18 cellular contexts compared by ENCODE assay signal in the genomic region with DNA sequence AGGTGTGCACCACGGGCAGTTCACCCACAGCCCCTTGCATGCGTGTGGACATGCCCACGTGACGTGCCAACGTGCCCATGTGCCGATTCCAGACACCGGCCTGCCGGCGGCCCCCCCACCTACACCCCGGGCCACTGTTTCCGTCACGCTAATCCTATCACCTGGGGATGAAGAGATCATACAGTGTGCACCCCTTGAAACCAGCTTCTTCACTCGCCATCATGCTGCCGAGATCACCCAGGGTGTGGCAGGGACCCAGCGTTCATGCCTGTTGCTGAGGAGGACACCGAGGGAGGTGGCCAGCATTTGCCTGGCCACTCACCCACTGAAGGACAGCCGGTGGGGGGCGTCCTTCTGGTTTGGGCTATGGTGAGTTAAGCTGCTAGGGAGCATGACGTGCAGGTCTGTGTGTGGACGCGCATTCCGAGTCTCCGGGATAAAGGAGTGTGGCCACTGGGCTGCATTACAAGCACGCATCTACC. TPM values are rescaled to one million over a fixed set of nuclear protein-coding genes. Genes with fewer than 3 reads are reported as not detected.
A peak's percentile ranks its signal among the peaks of the same experiment; 100 is the strongest.
DNase-seq lines count a peak whose midpoint lies in the region; ATAC-seq, FAIRE-seq and TF ChIP-seq lines count a peak whose summit lies in the region.
"Had no signal": no experiment of that assay in that cellular context is flagged by ENCODE, and none has a peak within 500 bp of the region (broad histone marks: within the 10 kb centered on the region; RNA-seq: fewer than 3 reads in every experiment).

No MANE protein-coding gene starts in this region.

- 91% methylated on average over 9 of the region's 24 CpGs for WGBS in right lobe of liver (ENCODE audit: insufficient coverage, low coverage, low lambda C conversion rate, missing lambda C conversion rate)
- 95% methylated on average over 23 of the region's 24 CpGs for WGBS in HepG2 (ENCODE audit: low lambda C conversion rate)
- 80 to 93% (median 90%) methylated on average over 20 to 24 of the region's 24 CpGs for WGBS in stomach, 5 donors

- H3K4me2 ChIP-seq in HepG2 (ENCODE audit: low read depth, low read length) (no peak overlapping the region), osteoblast (ENCODE audit: insufficient read depth, low read length) (no peak overlapping the region)

- H3K27ac ChIP-seq in right lobe of liver (no peak overlapping the region), HepG2 (ENCODE audit: extremely low read length, insufficient read depth, low read length) (no peak overlapping the region), left ventricle myocardium inferior (replicated peaks) (peak overlapping the region; percentile 83), osteoblast (ENCODE audit: low read depth, low read length) (no peak overlapping the region), stomach (no peak overlapping the region)

- POLR2A ChIA-PET in HepG2 (lab: Yijun Ruan, JAX): no interaction called here

- H3K36me3 ChIP-seq in right lobe of liver: peaks cover 0 to 56% (median 11%) of the 10 kb centered on the region in 4 donors
- H3K36me3 ChIP-seq in HepG2 (replicated peaks in 1 of 2; ENCODE audit: control insufficient read depth in 1 of 2, insufficient read depth in 2 of 2, low read length in 2 of 2): peaks cover 26 to 79% of the 10 kb centered on the region in 2 experiments
- H3K36me3 ChIP-seq in left ventricle myocardium inferior: peaks cover 79% of the 10 kb centered on the region
- H3K36me3 ChIP-seq in osteoblast (ENCODE audit: insufficient read depth, low read length): peaks cover 67% of the 10 kb centered on the region
- peaks cover 64 to 100% (median 99%) of the 10 kb centered on the region in 4 donors for H3K36me3 ChIP-seq in stomach

- no peak for TF ChIP-seq EP300 in HepG2 (IDR thresholded peaks at IDR 0.05; ENCODE audit: low read depth in 2 of 2, low read length in 2 of 2)
- no peak for TF ChIP-seq EP300 in HepG2 (CRISPR knock-in tag; IDR thresholded peaks at IDR 0.05; ENCODE audit: borderline replicate concordance)
- no peak for TF ChIP-seq EP300 in stomach (IDR thresholded peaks at IDR 0.05)

- ATAC-seq in right lobe of liver: no peak
- no peak for ATAC-seq in HepG2
- no peak for ATAC-seq in HG02885 (IDR thresholded peaks at IDR 0.05; ENCODE audit: poor library complexity, unreplicated experiment)
- ATAC-seq in HG02642 (IDR thresholded peaks at IDR 0.05; ENCODE audit: poor library complexity, unreplicated experiment): no peak
- ATAC-seq: activated CD8-positive, alpha-beta memory T cell treated with anti-CD3 and anti-CD28 coated beads, Interleukin-2, amount 10 ng/mL, durations not matched to agents 7 days and 5 days; left lobe of liver; WTC11 had no signal

- no peak overlapping the region for H3K9ac ChIP-seq in HepG2 (ENCODE audit: insufficient read depth, low read depth, low read length)

- CTCF ChIA-PET in HepG2 (lab: Yijun Ruan, JAX; ENCODE audit: low intra/inter-chr PET ratio, low total read pairs): no interaction called here

- TF ChIP-seq POLR2A in right lobe of liver (IDR thresholded peaks at IDR 0.05): no peak
- TF ChIP-seq POLR2A in HepG2 (IDR thresholded peaks at IDR 0.05; ENCODE audit: insufficient read depth in 1 of 2, low read depth in 2 of 2, low read length in 2 of 2): no peak
- TF ChIP-seq POLR2A in stomach (IDR thresholded peaks at IDR 0.05): no peak

- DNase-seq in right lobe of liver (peak in 2 of 3 donors; percentile 14 to 42), HepG2 (ENCODE audit: low spot score) (no peak), left ventricle myocardium inferior (peak; percentile 11), osteoblast (ENCODE audit: insufficient read length, low spot score, missing footprints) (peak; percentile 70), stomach (no peak)
- DNase-seq in stimulated activated CD4-positive, alpha-beta T cell treated with anti-CD3 and anti-CD28 coated beads, Interleukin-15, amount 100 ng/mL, for 24 hours: no peak
- DNase-seq: activated CD8-positive, alpha-beta memory T cell treated with anti-CD3 and anti-CD28 coated beads, Interleukin-2, amount 10 ng/mL, durations not matched to agents 7 days and 5 days; MM.1S; naive B cell; NCI-H187; NCI-H526; stimulated activated CD4-positive, alpha-beta T cell treated with anti-CD3 and anti-CD28 coated beads, Interleukin-4, amount 100 ng/mL, for 4 hours; transverse colon had no signal

- BruUV-seq in HepG2 (replicated peaks; lab: Mats Ljungman, UMichigan): no TSS peak

- no peak for TF ChIP-seq RAD21 in HepG2 (CRISPR knock-in tag; IDR thresholded peaks at IDR 0.05)

- H3K27me3 ChIP-seq in right lobe of liver: no peaks in the 10 kb centered on the region
- no peaks in the 10 kb centered on the region; a peak in 1 of 5 replicates for H3K27me3 ChIP-seq in HepG2 (ENCODE audit: control insufficient read depth in 1 of 2, insufficient read depth in 2 of 2, low read length in 2 of 2)
- H3K27me3 ChIP-seq in left ventricle myocardium inferior (ENCODE audit: low read depth): no peaks in the 10 kb centered on the region
- H3K27me3 ChIP-seq in osteoblast (ENCODE audit: insufficient read depth, low read length): no peaks in the 10 kb centered on the region
- H3K27me3 ChIP-seq in stomach: no peaks in the 10 kb centered on the region
- H3K27me3 ChIP-seq: transverse colon had no signal

- no peaks in the 10 kb centered on the region for H3K4me1 ChIP-seq in right lobe of liver
- peaks cover 7% of the 10 kb centered on the region; the same call in 1 of the 2 replicates for H3K4me1 ChIP-seq in HepG2 (ENCODE audit: insufficient read depth, low read length)
- H3K4me1 ChIP-seq in left ventricle myocardium inferior: peaks cover 45% of the 10 kb centered on the region
- no peaks in the 10 kb centered on the region for H3K4me1 ChIP-seq in osteoblast (ENCODE audit: insufficient read depth, low read length)
- peaks cover 0 to 36% (median 28%) of the 10 kb centered on the region in 4 donors for H3K4me1 ChIP-seq in stomach

- no peaks in the 10 kb centered on the region for H3K9me3 ChIP-seq in right lobe of liver
- no peaks in the 10 kb centered on the region for H3K9me3 ChIP-seq in HepG2 (ENCODE audit: low read length)
- no peaks in the 10 kb centered on the region for H3K9me3 ChIP-seq in left ventricle myocardium inferior (replicated peaks)
- H3K9me3 ChIP-seq in osteoblast (ENCODE audit: low read depth, low read length): no peaks in the 10 kb centered on the region
- no peaks in the 10 kb centered on the region for H3K9me3 ChIP-seq in stomach
- H3K9me3 ChIP-seq: transverse colon had no signal

- no peak for FAIRE-seq in HepG2 (lab: Jason Lieb, UNC)
- FAIRE-seq: H1 had no signal

- intact Hi-C loops in right lobe of liver (cut with DNase I): no loop called here
- intact Hi-C loops in HepG2 (cut with micrococcal nuclease; ENCODE audit: unreplicated experiment): no loop called here
- intact Hi-C loops in left ventricle myocardium inferior (cut with micrococcal nuclease): no loop called here
- intact Hi-C loops in stomach (cut with DNase I; ENCODE audit: low total_unique reads): no loop called here

- TF ChIP-seq CTCF in right lobe of liver (IDR thresholded peaks at IDR 0.05) (no peak), HepG2 (CRISPR knock-in tag; IDR thresholded peaks at IDR 0.05) (no peak), left ventricle myocardium inferior (IDR thresholded peaks at IDR 0.05; ENCODE audit: borderline replicate concordance) (no peak), osteoblast (IDR thresholded peaks at IDR 0.05; ENCODE audit: extremely low read depth, low read depth, low read length) (no peak), stomach (IDR thresholded peaks at IDR 0.05) (no peak)

- H3K79me2 ChIP-seq in HepG2 (ENCODE audit: insufficient read depth, low read length) (peaks cover 10% of the 10 kb centered on the region), osteoblast (ENCODE audit: insufficient read depth, low read length) (peaks cover 70% of the 10 kb centered on the region)

- no peaks in the 10 kb centered on the region for H4K20me1 ChIP-seq in HepG2 (ENCODE audit: insufficient read depth, low read length)
- peaks cover 39% of the 10 kb centered on the region for H4K20me1 ChIP-seq in osteoblast (ENCODE audit: insufficient read depth, low read length)

- H2AFZ ChIP-seq in HepG2 (ENCODE audit: low read length) (no peak overlapping the region), osteoblast (ENCODE audit: low read length) (no peak overlapping the region)

- in situ Hi-C loops in HepG2 (cut with HindIII; ENCODE audit: extremely low pct_ligation_motif_present, low pct_unique_long_range_greater_than_20kb): no loop called here

- H3K4me3 ChIP-seq in right lobe of liver (no peak overlapping the region), HepG2 (replicated peaks in 1 of 3; ENCODE audit: insufficient read depth in 1 of 3, low read depth in 2 of 3, low read length in 3 of 3) (no peak overlapping the region), left ventricle myocardium inferior (peak overlapping the region; percentile 29), osteoblast (ENCODE audit: insufficient read depth, low read length) (no peak overlapping the region), stomach (no peak overlapping the region)
- H3K4me3 ChIP-seq: transverse colon had no signal

RNA-seq across cellular contexts. Expression of gene CTBP1, which starts 14.1 kb away (rescaled TPM):
- total RNA-seq in right lobe of liver (10 to 100 TPM; 74.8 to 85.5 (median 79.4) TPM), HepG2 (2016; rRNA removed; fragmentation: Illumina TruSeq; extraction: Trizol) (106 and 112 TPM in 2 replicates), left ventricle myocardium inferior (112 TPM), osteoblast (246 and 262 TPM in 2 replicates), stomach (100 to 1,000 TPM in 3 of 5 donors, 10 to 100 TPM in 2; 85.0 to 415 (median 227) TPM)
- total RNA-seq in HepG2 (2016; cell fraction: cytosol; rRNA removed; fragmentation: Illumina TruSeq; extraction: Trizol; ENCODE audit: low read depth): 119 TPM in 2 replicates
- 83.8 and 121 TPM in 2 replicates for total RNA-seq in HepG2 (2016; cell fraction: insoluble cytoplasmic fraction; rRNA removed; fragmentation: Illumina TruSeq; extraction: Trizol)
- 133 and 173 TPM in 2 replicates for total RNA-seq in HepG2 (2016; cell fraction: membrane; rRNA removed; fragmentation: Illumina TruSeq; extraction: Trizol)
- 51.5 and 60.9 TPM in 2 replicates for total RNA-seq in HepG2 (2016; cell fraction: nucleus; rRNA removed; fragmentation: Illumina TruSeq; extraction: Trizol)
- polyA plus RNA-seq in HepG2 (2011; rRNA removed) (78.5 and 123 TPM in 2 replicates), stomach (10 to 100 TPM; 72.7 to 90.4 (median 83.5) TPM)
- 87.2 and 182 TPM in 2 replicates for polyA plus RNA-seq in HepG2 (2011; cell fraction: cytosol; rRNA removed)
- 489 and 636 TPM in 2 replicates for polyA plus RNA-seq in HepG2 (2011; cell fraction: nucleus; rRNA removed)
- 69.0 and 92.6 TPM in 2 replicates for polyA plus RNA-seq in HepG2 (2012)
- 49.5 and 64.7 TPM in 2 replicates for polyA plus RNA-seq in HepG2 (2016; cell fraction: cytosol; fragmentation: Illumina TruSeq; extraction: Trizol; ENCODE audit: low read depth)
- polyA plus RNA-seq in HepG2 (2016; cell fraction: insoluble cytoplasmic fraction; fragmentation: Illumina TruSeq; extraction: Trizol; ENCODE audit: low read depth): 101 and 112 TPM in 2 replicates
- polyA plus RNA-seq in HepG2 (2016; cell fraction: membrane; fragmentation: Illumina TruSeq; extraction: Trizol; ENCODE audit: low read depth): 103 and 116 TPM in 2 replicates
- polyA plus RNA-seq in HepG2 (2016; cell fraction: nucleus; fragmentation: Illumina TruSeq; extraction: Trizol; ENCODE audit: insufficient read depth, low read depth): 152 and 155 TPM in 2 replicates
- polyA minus RNA-seq in HepG2 (2011; rRNA and poly(A)+ RNA removed; ENCODE audit: low replicate concordance): 136 and 350 TPM in 2 replicates
- 85.1 and 100 TPM in 2 replicates for polyA minus RNA-seq in HepG2 (2011; cell fraction: cytosol; rRNA and poly(A)+ RNA removed)
- polyA minus RNA-seq in HepG2 (2011; cell fraction: nucleus; rRNA and poly(A)+ RNA removed): 47.7 and 48.4 TPM in 2 replicates

RNA-seq across cellular contexts. Expression of gene MAEA, which starts 54.8 kb away (rescaled TPM):
- 10 to 100 TPM; 24.3 to 42.0 (median 27.9) TPM for total RNA-seq in right lobe of liver
- total RNA-seq in HepG2 (2016; rRNA removed; fragmentation: Illumina TruSeq; extraction: Trizol): 52.0 and 65.2 TPM in 2 replicates
- total RNA-seq in HepG2 (2016; cell fraction: cytosol; rRNA removed; fragmentation: Illumina TruSeq; extraction: Trizol; ENCODE audit: low read depth): 10.0 and 10.5 TPM in 2 replicates
- 55.0 and 59.4 TPM in 2 replicates for total RNA-seq in HepG2 (2016; cell fraction: insoluble cytoplasmic fraction; rRNA removed; fragmentation: Illumina TruSeq; extraction: Trizol)
- total RNA-seq in HepG2 (2016; cell fraction: membrane; rRNA removed; fragmentation: Illumina TruSeq; extraction: Trizol): 23.7 and 24.2 TPM in 2 replicates
- total RNA-seq in HepG2 (2016; cell fraction: nucleus; rRNA removed; fragmentation: Illumina TruSeq; extraction: Trizol): 30.2 and 31.7 TPM in 2 replicates
- polyA plus RNA-seq in HepG2 (2011; rRNA removed): 57.1 and 60.7 TPM in 2 replicates
- 48.5 and 73.3 TPM in 2 replicates for polyA plus RNA-seq in HepG2 (2011; cell fraction: cytosol; rRNA removed)
- polyA plus RNA-seq in HepG2 (2011; cell fraction: nucleus; rRNA removed): 171 and 221 TPM in 2 replicates
- polyA plus RNA-seq in HepG2 (2012): 28.9 and 30.8 TPM in 2 replicates
- polyA plus RNA-seq in HepG2 (2016; cell fraction: cytosol; fragmentation: Illumina TruSeq; extraction: Trizol; ENCODE audit: low read depth): 5.9 and 6.3 TPM in 2 replicates
- polyA plus RNA-seq in HepG2 (2016; cell fraction: insoluble cytoplasmic fraction; fragmentation: Illumina TruSeq; extraction: Trizol; ENCODE audit: low read depth): 60.8 and 67.1 TPM in 2 replicates
- 15.8 and 16.9 TPM in 2 replicates for polyA plus RNA-seq in HepG2 (2016; cell fraction: membrane; fragmentation: Illumina TruSeq; extraction: Trizol; ENCODE audit: low read depth)
- 69.6 and 72.4 TPM in 2 replicates for polyA plus RNA-seq in HepG2 (2016; cell fraction: nucleus; fragmentation: Illumina TruSeq; extraction: Trizol; ENCODE audit: insufficient read depth, low read depth)
- polyA minus RNA-seq in HepG2 (2011; rRNA and poly(A)+ RNA removed; ENCODE audit: low replicate concordance): 56.6 and 139 TPM in 2 replicates
- polyA minus RNA-seq in HepG2 (2011; cell fraction: cytosol; rRNA and poly(A)+ RNA removed): 41.7 and 45.7 TPM in 2 replicates
- polyA minus RNA-seq in HepG2 (2011; cell fraction: nucleus; rRNA and poly(A)+ RNA removed): 40.9 and 44.3 TPM in 2 replicates
- 49.5 TPM for total RNA-seq in left ventricle myocardium inferior
- total RNA-seq in osteoblast: 55.7 and 70.6 TPM in 2 replicates
- 100 to 1,000 TPM in 3 of 5 donors, 10 to 100 TPM in 2; 34.0 to 295 (median 103) TPM for total RNA-seq in stomach
- 10 to 100 TPM; 42.3 to 48.4 (median 42.8) TPM for polyA plus RNA-seq in stomach

Comparison
In these comparisons a context has a peak if more than half of its experiments do, and no peak if none do; other contexts are left out.
1. DNase-seq: peak in right lobe of liver (2 of 3), left ventricle myocardium inferior (single experiment) and osteoblast (single experiment); none in HepG2 (single experiment), stimulated activated CD4-positive, alpha-beta T cell treated with anti-CD3 and anti-CD28 coated beads, Interleukin-15, amount 100 ng/mL, for 24 hours (single experiment) and stomach (single experiment).